In the genomic region with DNA sequence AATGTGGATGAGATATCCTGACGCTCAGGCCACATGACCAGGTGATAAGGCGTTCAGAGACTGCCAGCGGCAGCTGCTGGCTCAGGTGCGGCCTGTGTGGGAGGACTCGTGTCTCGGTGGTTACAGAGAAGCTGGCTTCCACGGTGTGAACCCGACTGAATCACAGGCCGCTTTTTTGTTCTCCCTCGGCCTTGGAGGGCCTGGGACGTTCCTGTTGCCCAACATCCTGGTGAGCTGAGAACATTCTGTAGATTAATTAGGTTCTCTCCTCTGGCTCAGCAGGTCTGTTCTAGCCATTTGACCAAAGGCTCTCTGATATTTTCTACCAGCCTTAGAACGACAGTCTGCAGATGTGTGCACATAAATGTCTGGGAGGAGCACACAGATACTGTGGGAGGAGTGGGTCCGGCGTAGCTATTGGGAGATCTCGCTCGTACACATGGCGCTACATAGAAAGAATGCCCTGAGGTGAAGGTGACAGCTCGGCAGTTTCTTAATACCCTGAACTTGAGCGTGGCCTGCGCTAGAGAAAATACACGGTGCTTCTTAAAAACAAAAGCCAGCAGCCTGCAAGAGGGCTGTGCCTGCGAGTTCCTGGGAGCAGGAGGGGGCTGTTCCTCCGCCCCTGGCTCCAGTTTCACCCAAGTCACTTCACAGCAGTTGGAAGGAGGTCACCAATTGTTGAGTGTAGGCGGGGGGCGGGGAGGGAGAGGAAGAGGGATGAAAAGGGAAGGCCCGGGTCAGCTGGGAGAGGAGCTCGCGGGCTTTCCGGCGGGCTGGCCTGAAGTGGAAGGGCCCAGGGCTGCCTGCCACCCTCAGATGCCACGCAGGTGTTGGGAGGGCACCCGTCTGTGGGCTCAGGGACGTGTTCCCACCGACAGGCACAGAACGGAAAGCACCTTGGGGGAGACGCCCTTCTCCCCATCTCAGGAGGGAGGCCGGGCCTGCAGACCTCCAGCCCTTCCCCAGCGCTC, we compare ENCODE assay signal across 9 cellular contexts.
A peak's percentile ranks its signal among the peaks of the same experiment; 100 is the strongest.
DNase-seq lines count a peak whose midpoint lies in the region; ATAC-seq and TF ChIP-seq lines count a peak whose summit lies in the region.
"Had no signal": no experiment of that assay in that cellular context is flagged by ENCODE, and none has a peak within 500 bp of the region (broad histone marks: within the 10 kb centered on the region; RNA-seq: fewer than 3 reads in every experiment).

No MANE protein-coding gene starts in this region.

- POLR2A ChIA-PET in AG04450 (lab: Yijun Ruan, JAX): no interaction called here

- peak; percentile 9 for ATAC-seq in GM21723 (IDR thresholded peaks at IDR 0.05; ENCODE audit: unreplicated experiment)

- H3K27ac ChIP-seq in AG04450 (ENCODE audit: low read depth, low read length): peak overlapping the region; percentile 68

- H3K4me1 Mint-ChIP-seq in endothelial cell (ENCODE audit: unreplicated experiment): peaks cover 38% of the 10 kb centered on the region
- H3K4me1 Mint-ChIP-seq in type B pancreatic cell (ENCODE audit: unreplicated experiment): peaks cover 55% of the 10 kb centered on the region

- H3K27me3 Mint-ChIP-seq in endothelial cell (ENCODE audit: unreplicated experiment) (peaks cover 2% of the 10 kb centered on the region), type B pancreatic cell (peaks cover 3% of the 10 kb centered on the region)

- peak overlapping the region; percentile 39 for H3K4me3 ChIP-seq in AG04450 (ENCODE audit: low read depth, low read length)

- H3K9me3 Mint-ChIP-seq in endothelial cell (ENCODE audit: unreplicated experiment) (no peaks in the 10 kb centered on the region), type B pancreatic cell (no peaks in the 10 kb centered on the region)
- H3K9me3 Mint-ChIP-seq: activated T-cell treated with anti-CD3 and anti-CD28 coated beads, Interleukin-2, amount 50 U/mL, for 72 hours had no signal

- DNase-seq in AG04450 (ENCODE audit: low read depth, low spot score): no peak
- peak; percentile 52 for DNase-seq in NCI-H524 treated with DMSO at 0.1 percent for 48 hours (lab: John Stamatoyannopoulos, UW)
- DNase-seq in endothelial cell (ENCODE audit: low spot score): peak; percentile 39
- DNase-seq in mucosa of gallbladder (ENCODE audit: low spot score): peak; percentile 58
- no peak for DNase-seq in type B pancreatic cell (ENCODE audit: extremely low spot score, unreplicated experiment)
- DNase-seq in SW 1271 (lab: John Stamatoyannopoulos, UW): no peak
- no peak for DNase-seq in A172 (ENCODE audit: low spot score)

- H3K9me3 ChIP-seq in AG04450 (ENCODE audit: control insufficient read depth, insufficient read depth, low read length): no peaks in the 10 kb centered on the region

- H3K27ac Mint-ChIP-seq in endothelial cell (ENCODE audit: unreplicated experiment) (peak overlapping the region; percentile 64), type B pancreatic cell (peak overlapping the region; percentile 92)
- H3K27ac Mint-ChIP-seq: activated T-cell treated with anti-CD3 and anti-CD28 coated beads, Interleukin-2, amount 50 U/mL, for 72 hours had no signal

- H3K36me3 Mint-ChIP-seq in endothelial cell (ENCODE audit: low read depth, unreplicated experiment) (no peaks in the 10 kb centered on the region), type B pancreatic cell (no peaks in the 10 kb centered on the region)

- peaks cover 8% of the 10 kb centered on the region for H3K27me3 ChIP-seq in AG04450 (ENCODE audit: control insufficient read depth, insufficient read depth, low read length)

- TF ChIP-seq CTCF in AG04450 (IDR thresholded peaks at IDR 0.05; ENCODE audit: low read depth, low read length) (no peak), endothelial cell (IDR thresholded peaks at IDR 0.05; ENCODE audit: unreplicated experiment) (no peak), type B pancreatic cell (conservative IDR thresholded peaks at IDR 0.05) (no peak)

- H3K4me3 Mint-ChIP-seq in endothelial cell (ENCODE audit: unreplicated experiment) (peak overlapping the region; percentile 24), type B pancreatic cell (peak overlapping the region; percentile 87)

- CTCF ChIA-PET in AG04450 (lab: Charles Lee): interaction anchor here (0.6 to 4.9 kb wide), 22 partner anchors 9 to 220 kb away, joined by 3 to 63 read pairs (median 4); no protein-coding TSS in a partner anchor

Comparison
In these comparisons a context has a peak if more than half of its experiments do, and no peak if none do; other contexts are left out.
1. DNase-seq: peak in NCI-H524 treated with DMSO at 0.1 percent for 48 hours (single experiment), endothelial cell (single experiment) and mucosa of gallbladder (single experiment); none in AG04450 (single experiment), type B pancreatic cell (single experiment), SW 1271 (0 of 2) and A172 (single experiment).